1 cellular context compared by ENCODE assay signal in the genomic region with DNA sequence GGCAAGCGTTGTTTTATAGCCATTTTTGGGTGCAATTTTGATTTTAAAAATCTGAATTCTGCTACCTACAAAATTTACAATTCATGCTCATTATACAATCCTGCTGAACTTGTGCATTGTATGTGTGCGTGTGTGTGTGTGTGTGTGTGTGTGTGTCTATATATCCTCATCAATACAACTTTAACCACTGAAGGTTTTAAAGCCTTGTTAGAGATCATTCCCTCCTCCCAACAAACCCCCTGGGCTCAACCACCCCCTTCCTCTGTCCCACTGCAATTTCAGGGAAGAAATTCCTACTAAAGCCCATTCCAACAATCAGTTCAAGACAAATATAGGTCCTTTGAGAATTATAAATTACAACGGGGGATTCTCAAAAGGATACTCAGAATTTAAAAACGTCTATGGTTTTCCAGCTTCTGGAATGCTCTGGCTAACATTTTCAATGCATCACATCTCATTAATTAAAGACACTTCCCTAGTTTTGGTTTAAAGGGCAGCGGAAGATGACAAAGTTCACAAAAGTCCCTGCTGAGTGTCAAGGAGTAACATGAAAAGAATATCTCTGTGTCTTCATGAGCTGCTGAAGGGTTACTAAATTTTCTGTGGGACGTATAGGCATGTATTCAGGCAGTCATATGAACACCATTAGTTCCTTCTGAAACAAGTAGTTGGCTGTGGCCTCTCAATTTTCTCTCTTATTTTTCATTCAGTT.
TF ChIP-seq lines count a peak whose summit lies in the region.

No MANE protein-coding gene starts in this region.

TF ChIP-seq in IMR-90, 13 proteins besides CTCF, POLR2A, EP300 and RAD21 (continued from another document):
- TF ChIP-seq ELK1 (IDR thresholded peaks at IDR 0.05; ENCODE audit: borderline replicate concordance, low read depth, low read length) (no peak), BHLHE40 (IDR thresholded peaks at IDR 0.05; ENCODE audit: low read depth, low read length) (no peak), MAFK (IDR thresholded peaks at IDR 0.05; ENCODE audit: low read depth, low read length) (no peak), SMC3 (IDR thresholded peaks at IDR 0.05; ENCODE audit: low read depth, low read length) (no peak)
TF ChIP-seq in IMR-90: peak in this region for 0.
